Comparison of ENCODE assay signal across 8 cellular contexts in genomic region chr20:4084721-4085120, GRCh38.
A peak's percentile ranks its signal among the peaks of the same experiment; 100 is the strongest.
DNase-seq lines count a peak whose midpoint lies in the region; ATAC-seq lines count a peak whose summit lies in the region.

No MANE protein-coding gene starts in this region.

- peaks cover 10% of the 10 kb centered on the region for H3K9me3 Mint-ChIP-seq in T-helper 1 cell treated with Interleukin-12 subunit alpha and Interleukin-12 subunit beta and Interleukin-4 antibody, amounts not matched to agents 30 μg/mL and 1 μg/mL, for 36 hours
- peaks cover 10% of the 10 kb centered on the region for H3K9me3 Mint-ChIP-seq in activated T-helper 2 cell treated with anti-CD3 and anti-CD28 coated beads, Interferon-gamma antibody, Interleukin-2, Interleukin-4, amounts not matched to agents 10 μg/mL and 5 μg/mL and 100 μg/mL, durations not matched to agents 14 hours and 24 hours and 36 hours
- peaks cover 0 to 11% (median 6%) of the 10 kb centered on the region in 9 donors for H3K9me3 Mint-ChIP-seq in naive thymus-derived CD8-positive, alpha-beta T cell

- intact Hi-C loops in activated T-helper 2 cell treated with anti-CD3 and anti-CD28 coated beads, Interferon-gamma antibody, Interleukin-2, Interleukin-4, amounts not matched to agents 10 μg/mL and 5 μg/mL and 100 μg/mL, durations not matched to agents 14 hours and 24 hours and 36 hours (cut with micrococcal nuclease), result loop anchor here (1.0 to 10.0 kb wide), 3 partner anchors 70 to 270 kb away; partner anchors contain the start of gene PANK2

- no peaks in the 10 kb centered on the region for H3K27me3 Mint-ChIP-seq in T-helper 1 cell treated with Interleukin-12 subunit alpha and Interleukin-12 subunit beta and Interleukin-4 antibody, amounts not matched to agents 30 μg/mL and 1 μg/mL, for 36 hours (ENCODE audit: low read depth)
- H3K27me3 Mint-ChIP-seq in activated T-helper 2 cell treated with anti-CD3 and anti-CD28 coated beads, Interferon-gamma antibody, Interleukin-2, Interleukin-4, amounts not matched to agents 10 μg/mL and 5 μg/mL and 100 μg/mL, durations not matched to agents 14 hours and 24 hours and 36 hours (ENCODE audit: low read depth), result no peaks in the 10 kb centered on the region
- H3K27me3 Mint-ChIP-seq in naive thymus-derived CD8-positive, alpha-beta T cell, result no peaks in the 10 kb centered on the region

- peak overlapping the region; percentile 71 for H3K27ac Mint-ChIP-seq in T-helper 1 cell treated with Interleukin-12 subunit alpha and Interleukin-12 subunit beta and Interleukin-4 antibody, amounts not matched to agents 30 μg/mL and 1 μg/mL, for 36 hours
- peak overlapping the region; percentile 53 for H3K27ac Mint-ChIP-seq in activated T-helper 2 cell treated with anti-CD3 and anti-CD28 coated beads, Interferon-gamma antibody, Interleukin-2, Interleukin-4, amounts not matched to agents 10 μg/mL and 5 μg/mL and 100 μg/mL, durations not matched to agents 14 hours and 24 hours and 36 hours
- H3K27ac Mint-ChIP-seq in naive thymus-derived CD8-positive, alpha-beta T cell, result peak overlapping the region in 6 of 10 donors; percentile 63 to 89 (median 79)

- POLR2A ChIA-PET in naive thymus-derived CD8-positive, alpha-beta T cell (lab: Charles Lee), result interaction anchor here (0.7 to 1.3 kb wide), 5 partner anchors 47 to 264 kb away, joined by 3 to 7 read pairs (median 5); partner anchors contain the start of gene AP5S1

- ATAC-seq in naive thymus-derived CD8-positive, alpha-beta T cell, result no peak
- no peak for ATAC-seq in GM18520 (IDR thresholded peaks at IDR 0.05; ENCODE audit: unreplicated experiment)

- no peak overlapping the region for H3K4me3 Mint-ChIP-seq in T-helper 1 cell treated with Interleukin-12 subunit alpha and Interleukin-12 subunit beta and Interleukin-4 antibody, amounts not matched to agents 30 μg/mL and 1 μg/mL, for 36 hours
- H3K4me3 Mint-ChIP-seq in activated T-helper 2 cell treated with anti-CD3 and anti-CD28 coated beads, Interferon-gamma antibody, Interleukin-2, Interleukin-4, amounts not matched to agents 10 μg/mL and 5 μg/mL and 100 μg/mL, durations not matched to agents 14 hours and 24 hours and 36 hours (ENCODE audit: low read depth), result no peak overlapping the region
- peak overlapping the region in 3 of 10 donors; percentile 28 to 79 (median 43) for H3K4me3 Mint-ChIP-seq in naive thymus-derived CD8-positive, alpha-beta T cell

- DNase-seq in T-helper 1 cell (no peak), H4 (ENCODE audit: low spot score) (peak; percentile 3), SKM-1 (lab: John Stamatoyannopoulos, UW; ENCODE audit: unreplicated experiment) (no peak), CD1c-positive myeloid dendritic cell (ENCODE audit: extremely low spot score) (no peak)
- no peak for DNase-seq in activated T-helper 2 cell treated with anti-CD3 and anti-CD28 coated beads, Interferon-gamma antibody, Interleukin-2, Interleukin-4, amounts not matched to agents 10 μg/mL and 5 μg/mL and 100 μg/mL, durations not matched to agents 14 hours and 24 hours and 36 hours (ENCODE audit: low spot score)
- DNase-seq in naive thymus-derived CD8-positive, alpha-beta T cell, result no peak

- H3K4me1 Mint-ChIP-seq in T-helper 1 cell treated with Interleukin-12 subunit alpha and Interleukin-12 subunit beta and Interleukin-4 antibody, amounts not matched to agents 30 μg/mL and 1 μg/mL, for 36 hours (ENCODE audit: low read depth), result peaks cover 32% of the 10 kb centered on the region
- peaks cover 35% of the 10 kb centered on the region for H3K4me1 Mint-ChIP-seq in activated T-helper 2 cell treated with anti-CD3 and anti-CD28 coated beads, Interferon-gamma antibody, Interleukin-2, Interleukin-4, amounts not matched to agents 10 μg/mL and 5 μg/mL and 100 μg/mL, durations not matched to agents 14 hours and 24 hours and 36 hours (ENCODE audit: low read depth)
- peaks cover 14 to 43% (median 33%) of the 10 kb centered on the region in 4 donors for H3K4me1 Mint-ChIP-seq in naive thymus-derived CD8-positive, alpha-beta T cell

- H3K36me3 Mint-ChIP-seq in T-helper 1 cell treated with Interleukin-12 subunit alpha and Interleukin-12 subunit beta and Interleukin-4 antibody, amounts not matched to agents 30 μg/mL and 1 μg/mL, for 36 hours (ENCODE audit: low read depth), result peaks cover 7% of the 10 kb centered on the region
- H3K36me3 Mint-ChIP-seq in activated T-helper 2 cell treated with anti-CD3 and anti-CD28 coated beads, Interferon-gamma antibody, Interleukin-2, Interleukin-4, amounts not matched to agents 10 μg/mL and 5 μg/mL and 100 μg/mL, durations not matched to agents 14 hours and 24 hours and 36 hours (ENCODE audit: low read depth), result peaks cover 10% of the 10 kb centered on the region
- H3K36me3 Mint-ChIP-seq in naive thymus-derived CD8-positive, alpha-beta T cell, result peaks cover 0 to 12% (median 9%) of the 10 kb centered on the region in 3 donors
